20 cellular contexts compared by ENCODE assay signal in the genomic region with DNA sequence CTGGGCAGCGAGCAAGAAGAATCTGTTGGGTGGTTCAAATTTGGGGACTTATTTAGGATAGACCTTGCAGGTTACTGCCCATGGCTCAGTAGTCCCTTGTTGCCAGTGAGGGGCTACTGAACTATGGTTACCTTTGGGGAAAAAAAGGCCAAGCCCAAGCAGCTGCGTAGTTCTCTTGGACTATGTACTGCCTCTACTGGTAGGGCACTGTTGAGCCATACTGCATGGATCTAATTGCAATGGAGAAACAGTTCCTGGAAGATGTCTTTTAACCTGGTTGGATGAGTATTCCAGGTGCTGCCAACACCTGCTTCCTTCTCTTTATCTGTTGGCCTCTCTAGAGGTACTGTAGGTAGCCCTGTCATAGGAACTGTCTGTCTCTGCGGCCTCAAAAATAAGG.
"Had no signal": no experiment of that assay in that cellular context is flagged by ENCODE, and none has a peak within 500 bp of the region (broad histone marks: within the 10 kb centered on the region; RNA-seq: fewer than 3 reads in every experiment).

No MANE protein-coding gene starts in this region.

- H3K4me3 ChIP-seq: adrenal gland, left lung, right atrium auricular region, tibial nerve had no signal

- H3K27me3 Mint-ChIP-seq: activated CD4-positive, alpha-beta memory T cell treated with anti-CD3 and anti-CD28 coated beads for 36 hours; effector memory CD8-positive, alpha-beta T cell had no signal

- H3K27ac Mint-ChIP-seq: activated CD4-positive, alpha-beta memory T cell treated with anti-CD3 and anti-CD28 coated beads for 36 hours; activated CD4-positive, alpha-beta T cell treated with anti-CD3 and anti-CD28 coated beads for 36 hours; activated naive CD4-positive, alpha-beta T cell treated with anti-CD3 and anti-CD28 coated beads, Interleukin-2, amount 50 U/mL, for 72 hours; activated T-helper 1 cell treated with anti-CD3 and anti-CD28 coated beads, Interleukin-12 subunit alpha, Interleukin-12 subunit beta, Interleukin-2, Interleukin-4 antibody, amounts not matched to agents 30 ng/mL and 10 ng/mL and 1 ng/mL, durations not matched to agents 14 hours and 24 hours and 36 hours; effector memory CD8-positive, alpha-beta T cell; nephron progenitor cell had no signal

- H3K4me3 Mint-ChIP-seq: activated CD4-positive, alpha-beta memory T cell treated with anti-CD3 and anti-CD28 coated beads for 36 hours; activated CD4-positive, alpha-beta T cell treated with anti-CD3 and anti-CD28 coated beads for 36 hours; activated T-helper 1 cell treated with anti-CD3 and anti-CD28 coated beads, Interleukin-12 subunit alpha, Interleukin-12 subunit beta, Interleukin-2, Interleukin-4 antibody, amounts not matched to agents 30 ng/mL and 10 ng/mL and 1 ng/mL, durations not matched to agents 14 hours and 24 hours and 36 hours; effector memory CD8-positive, alpha-beta T cell; nephron progenitor cell had no signal

- H3K36me3 ChIP-seq: adrenal gland, left lung, right atrium auricular region, tibial nerve had no signal

- DNase-seq: activated CD4-positive, alpha-beta memory T cell treated with anti-CD3 and anti-CD28 coated beads for 36 hours; activated CD4-positive, alpha-beta T cell treated with anti-CD3 and anti-CD28 coated beads for 36 hours; activated gamma-delta T cell treated with Interleukin-2 at 50 U/mL for 16 hours; activated T-cell treated with anti-CD3 and anti-CD28 coated beads for 4 hours; adrenal gland; dermis blood vessel endothelial cell; effector memory CD8-positive, alpha-beta T cell; foreskin keratinocyte; hypothalamus; left lung; midbrain; nephron progenitor cell; stimulated activated CD4-positive, alpha-beta T cell treated with anti-CD3 and anti-CD28 coated beads, Interleukin-2, amount 100 ng/mL, for 24 hours; stimulated activated naive CD4-positive, alpha-beta T cell treated with Interleukin-2 at 50 U/mL for 16 hours; T-helper 2 cell had no signal

- H3K4me1 Mint-ChIP-seq: nephron progenitor cell had no signal

- H3K27ac ChIP-seq: adrenal gland, epithelial cell of prostate, foreskin keratinocyte, left lung, right atrium auricular region, tibial nerve had no signal

- ATAC-seq: activated CD4-positive, alpha-beta T cell treated with anti-CD3 and anti-CD28 coated beads for 36 hours; activated naive CD4-positive, alpha-beta T cell treated with anti-CD3 and anti-CD28 coated beads, Interleukin-2, amount 50 U/mL, for 72 hours; effector memory CD8-positive, alpha-beta T cell; foreskin keratinocyte; left lung had no signal

- H3K27me3 ChIP-seq: adrenal gland, foreskin keratinocyte, left lung, right atrium auricular region, tibial nerve had no signal

- H3K9me3 ChIP-seq: adrenal gland, right atrium auricular region had no signal

- H3K4me1 ChIP-seq: adrenal gland, foreskin keratinocyte, left lung, right atrium auricular region, tibial nerve had no signal
